10 cellular contexts compared by ENCODE assay signal in the genomic region with DNA sequence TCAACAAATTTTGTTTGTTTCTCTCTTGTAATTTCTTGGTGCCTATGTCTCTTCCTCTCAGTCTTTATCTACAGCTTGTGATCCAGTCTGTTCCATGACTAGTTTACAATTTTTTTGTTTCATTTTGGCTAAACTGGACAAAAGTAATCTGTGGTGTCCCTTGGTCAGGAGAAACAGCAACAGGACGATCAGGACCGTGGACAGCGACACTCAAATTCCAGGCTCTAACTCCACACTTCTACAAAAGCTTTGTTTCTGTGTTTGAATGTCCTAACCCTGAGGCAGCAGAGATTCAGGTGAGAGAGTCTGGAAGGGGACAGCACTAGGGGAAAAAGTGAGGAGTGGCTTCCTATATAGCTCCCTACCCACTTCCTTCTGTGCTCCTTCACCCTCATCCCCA.
DNase-seq lines count a peak whose midpoint lies in the region; FAIRE-seq and TF ChIP-seq lines count a peak whose summit lies in the region.
"Had no signal": no experiment of that assay in that cellular context is flagged by ENCODE, and none has a peak within 500 bp of the region (broad histone marks: within the 10 kb centered on the region; RNA-seq: fewer than 3 reads in every experiment).

No MANE protein-coding gene starts in this region.

- peak; percentile 2 for DNase-seq in GM10248 (ENCODE audit: extremely low spot score)
- peak; percentile 16 for DNase-seq in Jurkat, Clone E6-1 (ENCODE audit: low read depth, low spot score)
- peak; percentile 17 for DNase-seq in bronchial epithelial cell (ENCODE audit: low read depth)
- peak; percentile 22 to 70 for DNase-seq in mesothelial cell of epicardium (ENCODE audit: low spot score in 2 of 2, unreplicated experiment in 2 of 2)
- no peak for DNase-seq in NCI-H146 treated with DMSO at 0.1 percent for 48 hours (lab: John Stamatoyannopoulos, UW; ENCODE audit: unreplicated experiment)
- no peak for DNase-seq in NCI-H1417 (lab: John Stamatoyannopoulos, UW)
- no peak for DNase-seq in NCI-H1436 treated with DMSO at 0.1 percent for 48 hours (lab: John Stamatoyannopoulos, UW)
- DNase-seq: NCI-H2029 had no signal

- no peak overlapping the region for H3K4me3 Mint-ChIP-seq in mesothelial cell of epicardium
- H3K4me3 Mint-ChIP-seq: central memory CD8-positive, alpha-beta T cell had no signal

- TF ChIP-seq CTCF in GM10248 (IDR thresholded peaks at IDR 0.05; ENCODE audit: control extremely low read depth, extremely low read depth, low read depth, missing control alignments): no peak
- TF ChIP-seq CTCF in bronchial epithelial cell (IDR thresholded peaks at IDR 0.05; ENCODE audit: insufficient read depth, low read length, severe bottlenecking): no peak
- no peak for TF ChIP-seq CTCF in mesothelial cell of epicardium (IDR thresholded peaks at IDR 0.05; ENCODE audit: unreplicated experiment)

- H3K9me3 Mint-ChIP-seq in mesothelial cell of epicardium: peaks cover 12% of the 10 kb centered on the region

- H3K4me3 ChIP-seq in Jurkat, Clone E6-1 (ENCODE audit: low read length): no peak overlapping the region
- no peak overlapping the region for H3K4me3 ChIP-seq in bronchial epithelial cell (ENCODE audit: low read depth, low read length)

- H3K4me1 Mint-ChIP-seq in mesothelial cell of epicardium: peaks cover 3% of the 10 kb centered on the region
- H3K4me1 Mint-ChIP-seq: central memory CD8-positive, alpha-beta T cell had no signal

- CTCF ChIA-PET in GM10248 (lab: Yijun Ruan, JAX): no interaction called here

- no peaks in the 10 kb centered on the region for H3K36me3 ChIP-seq in bronchial epithelial cell (ENCODE audit: control insufficient read depth, insufficient read depth, low read length)

- H3K27me3 ChIP-seq in bronchial epithelial cell (ENCODE audit: control insufficient read depth, insufficient read depth, low read length): no peaks in the 10 kb centered on the region

- no peak overlapping the region for H3K27ac Mint-ChIP-seq in mesothelial cell of epicardium

- no peaks in the 10 kb centered on the region for H3K27me3 Mint-ChIP-seq in mesothelial cell of epicardium (ENCODE audit: low read depth)
- H3K27me3 Mint-ChIP-seq: central memory CD8-positive, alpha-beta T cell had no signal

- no peak for FAIRE-seq in bronchial epithelial cell (lab: Jason Lieb, UNC)
- FAIRE-seq: TTC549 had no signal

- peaks cover 1% of the 10 kb centered on the region for H3K36me3 Mint-ChIP-seq in mesothelial cell of epicardium

- POLR2A ChIA-PET in GM10248 (lab: Yijun Ruan, JAX): no interaction called here

Comparison
In these comparisons a context has a peak if more than half of its experiments do, and no peak if none do; other contexts are left out.
1. DNase-seq: peak in GM10248 (single experiment), Jurkat, Clone E6-1 (single experiment), bronchial epithelial cell (single experiment) and mesothelial cell of epicardium (2 of 2); none in NCI-H146 treated with DMSO at 0.1 percent for 48 hours (single experiment), NCI-H1417 (0 of 3) and NCI-H1436 treated with DMSO at 0.1 percent for 48 hours (single experiment).